In the genomic region with DNA sequence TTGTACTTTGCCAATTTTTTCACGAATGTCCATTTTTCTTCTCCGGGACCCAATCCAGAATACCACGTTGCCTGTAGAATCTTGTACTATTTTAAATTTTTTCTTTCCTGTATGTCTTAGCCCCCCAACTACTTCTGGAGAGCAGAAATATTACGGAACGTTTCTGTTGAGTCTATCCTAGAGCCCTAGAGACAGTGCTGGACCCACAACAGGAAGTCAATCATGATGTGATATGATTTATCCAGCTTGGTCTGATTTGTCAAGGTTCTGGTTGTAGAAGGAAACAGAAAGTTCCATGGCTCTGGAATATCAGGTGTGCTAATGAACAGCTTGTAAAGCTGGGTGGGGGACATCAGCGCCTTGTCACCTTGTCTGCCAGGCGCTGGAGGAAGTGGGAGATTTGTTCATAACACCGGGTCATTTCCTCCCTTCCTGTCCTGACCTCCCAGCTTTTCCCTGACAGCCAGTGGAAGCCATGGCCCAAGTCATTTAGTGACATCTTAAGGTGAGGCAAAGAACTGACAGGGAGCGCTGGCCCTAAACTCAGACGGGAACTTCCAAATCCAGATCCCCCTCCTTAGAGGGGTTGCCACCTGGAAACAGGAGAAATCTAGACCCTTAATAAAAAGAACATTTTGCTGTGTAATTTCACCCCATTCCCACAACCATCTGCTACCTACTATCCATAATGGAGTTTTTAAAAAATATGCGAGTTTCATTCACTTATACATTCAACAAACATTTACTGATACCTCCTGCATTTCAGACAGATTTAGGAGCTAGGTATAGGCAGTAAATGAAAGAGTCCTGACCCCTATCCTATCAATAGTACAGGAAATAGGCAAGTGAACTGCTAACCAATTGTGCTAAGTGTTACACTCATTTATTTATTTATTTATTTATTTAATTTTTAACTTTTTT, we compare ENCODE assay signal across 9 cellular contexts.
DNase-seq lines count a peak whose midpoint lies in the region; ATAC-seq and TF ChIP-seq lines count a peak whose summit lies in the region.
"Had no signal": no experiment of that assay in that cellular context is flagged by ENCODE, and none has a peak within 500 bp of the region (broad histone marks: within the 10 kb centered on the region; RNA-seq: fewer than 3 reads in every experiment).

No MANE protein-coding gene starts in this region.

- no peak overlapping the region for H3K27ac ChIP-seq in PC-3 (ENCODE audit: low read length)
- no peak overlapping the region for H3K27ac ChIP-seq in fibroblast of lung (ENCODE audit: insufficient read depth, low read length)

- peaks cover 9% of the 10 kb centered on the region for H3K4me1 ChIP-seq in PC-3 (ENCODE audit: insufficient read depth, low read length)
- H3K4me1 ChIP-seq in fibroblast of lung (ENCODE audit: control insufficient read depth, extremely low read depth, insufficient read depth, low read length), result peaks cover 2% of the 10 kb centered on the region

- no TSS peak for BruUV-seq in PC-3 (replicated peaks; lab: Mats Ljungman, UMichigan)

- peaks cover 11% of the 10 kb centered on the region for H3K36me3 Mint-ChIP-seq in progenitor cell of endocrine pancreas (ENCODE audit: insufficient read depth)

- no peaks in the 10 kb centered on the region for H3K9me2 ChIP-seq in PC-3 (replicated peaks; ENCODE audit: low read length)

- DNase-seq in DMS 273 (lab: John Stamatoyannopoulos, UW; ENCODE audit: unreplicated experiment) (peak; percentile 46), DMS 273 treated with DMSO at 0.1 percent for 48 hours (lab: John Stamatoyannopoulos, UW) (no peak), PC-3 (peak; percentile 84), fibroblast of lung (ENCODE audit: low read depth in 2 of 2) (peak in 1 of 2 donors; percentile 41), progenitor cell of endocrine pancreas (ENCODE audit: low spot score, unreplicated experiment) (peak; percentile 12), left lobe of liver (ENCODE audit: low spot score) (no peak)
- DNase-seq: kidney had no signal

- H3K27me3 Mint-ChIP-seq in progenitor cell of endocrine pancreas, result no peaks in the 10 kb centered on the region

- no peak overlapping the region for H3K4me3 Mint-ChIP-seq in progenitor cell of endocrine pancreas (ENCODE audit: low read depth)

- H3K4me1 Mint-ChIP-seq in progenitor cell of endocrine pancreas (ENCODE audit: low read depth), result peaks cover 6% of the 10 kb centered on the region

- H3K27ac Mint-ChIP-seq in progenitor cell of endocrine pancreas, result no peak overlapping the region

- POLR2A ChIA-PET in PC-3 (lab: Charles Lee; ENCODE audit: unreplicated experiment), result interaction anchor here (0.6 kb wide), 1 partner anchor 1090 kb away, joined by 4 read pairs; no protein-coding TSS in a partner anchor

- peaks cover 12% of the 10 kb centered on the region for H3K9me3 Mint-ChIP-seq in progenitor cell of endocrine pancreas (ENCODE audit: low read depth)

- peak overlapping the region; percentile 54 for H2AFZ ChIP-seq in PC-3 (ENCODE audit: low read length)
- H2AFZ ChIP-seq in fibroblast of lung (ENCODE audit: low read length), result no peak overlapping the region

- ATAC-seq in PC-3 (peak; percentile 72), HG03442 (IDR thresholded peaks at IDR 0.05; ENCODE audit: unreplicated experiment) (no peak), left lobe of liver (no peak), HG02884 (IDR thresholded peaks at IDR 0.05; ENCODE audit: unreplicated experiment) (no peak)

- no peaks in the 10 kb centered on the region for H3K27me3 ChIP-seq in PC-3 (ENCODE audit: low read length)
- no peaks in the 10 kb centered on the region for H3K27me3 ChIP-seq in fibroblast of lung (ENCODE audit: control insufficient read depth, insufficient read depth, low read length)

- no peaks in the 10 kb centered on the region for H3K79me2 ChIP-seq in PC-3 (ENCODE audit: low read length)
- H3K79me2 ChIP-seq in fibroblast of lung (ENCODE audit: control insufficient read depth, insufficient read depth, low read length), result no peaks in the 10 kb centered on the region

- peaks cover 3% of the 10 kb centered on the region for H3F3A ChIP-seq in PC-3 (ENCODE audit: low read length, unreplicated experiment)

- peak overlapping the region; percentile 29 for H3K4me2 ChIP-seq in PC-3 (ENCODE audit: low read length)
- H3K4me2 ChIP-seq in fibroblast of lung (ENCODE audit: extremely low read depth, insufficient read depth, low read length), result no peak overlapping the region

- H3K4me3 ChIP-seq in PC-3 (ENCODE audit: low read length) (no peak overlapping the region), fibroblast of lung (replicated peaks in 1 of 4; ENCODE audit: control extremely low read depth in 1 of 4, insufficient read depth in 1 of 4, low read depth in 3 of 4, low read length in 4 of 4) (no peak overlapping the region)

- intact Hi-C loops in PC-3 (cut with micrococcal nuclease), result loop anchor here (1.0 to 10.0 kb wide), 4 partner anchors 96 to 422 kb away; no protein-coding TSS in a partner anchor

- H3K9me3 ChIP-seq in PC-3 (ENCODE audit: low read length), result peaks cover 10% of the 10 kb centered on the region
- H3K9me3 ChIP-seq in fibroblast of lung (ENCODE audit: control insufficient read depth, insufficient read depth, low read depth, low read length), result no peaks in the 10 kb centered on the region

- no peaks in the 10 kb centered on the region for H4K20me1 ChIP-seq in PC-3 (ENCODE audit: low read length)
- no peaks in the 10 kb centered on the region for H4K20me1 ChIP-seq in fibroblast of lung (ENCODE audit: control insufficient read depth, extremely low read depth, insufficient read depth, low read length)

- CTCF ChIA-PET in PC-3 (lab: Charles Lee), result interaction anchor here (0.5 to 1.6 kb wide), 14 partner anchors 76 to 706 kb away, joined by 3 to 9 read pairs (median 4); no protein-coding TSS in a partner anchor

- H3K36me3 ChIP-seq in PC-3 (ENCODE audit: low read depth, low read length) (peaks cover 11% of the 10 kb centered on the region; the same call in 1 of the 2 replicates), fibroblast of lung (ENCODE audit: control insufficient read depth, insufficient read depth, low read length) (no peaks in the 10 kb centered on the region)

- no peak overlapping the region for H3K9ac ChIP-seq in PC-3 (ENCODE audit: low read length)
- H3K9ac ChIP-seq in fibroblast of lung (ENCODE audit: insufficient read depth, low read length), result no peak overlapping the region

- TF ChIP-seq CTCF in PC-3 (conservative IDR thresholded peaks at IDR 0.05; ENCODE audit: low read depth, low read length), result peak; percentile 96
- peak; percentile 29 to 39 for TF ChIP-seq CTCF in fibroblast of lung (conservative IDR thresholded peaks at IDR 0.05 in 1 of 2, IDR thresholded peaks at IDR 0.05 in 1 of 2; ENCODE audit: low read depth in 1 of 2, low read length in 2 of 2)
- TF ChIP-seq CTCF in progenitor cell of endocrine pancreas (IDR thresholded peaks at IDR 0.05; ENCODE audit: unreplicated experiment), result peak; percentile 44

Comparison
In these comparisons a context has a peak if more than half of its experiments do, and no peak if none do; other contexts are left out.
1. DNase-seq: peak in DMS 273 (single experiment), PC-3 (single experiment) and progenitor cell of endocrine pancreas (single experiment); none in DMS 273 treated with DMSO at 0.1 percent for 48 hours (single experiment) and left lobe of liver (single experiment).
2. CTCF ChIP-seq: peak in every context shown above with its lines; median percentile 96 in PC-3; 44 in progenitor cell of endocrine pancreas; 34 in fibroblast of lung.